ENCODE assay signal across 1 cellular context in the genomic region with DNA sequence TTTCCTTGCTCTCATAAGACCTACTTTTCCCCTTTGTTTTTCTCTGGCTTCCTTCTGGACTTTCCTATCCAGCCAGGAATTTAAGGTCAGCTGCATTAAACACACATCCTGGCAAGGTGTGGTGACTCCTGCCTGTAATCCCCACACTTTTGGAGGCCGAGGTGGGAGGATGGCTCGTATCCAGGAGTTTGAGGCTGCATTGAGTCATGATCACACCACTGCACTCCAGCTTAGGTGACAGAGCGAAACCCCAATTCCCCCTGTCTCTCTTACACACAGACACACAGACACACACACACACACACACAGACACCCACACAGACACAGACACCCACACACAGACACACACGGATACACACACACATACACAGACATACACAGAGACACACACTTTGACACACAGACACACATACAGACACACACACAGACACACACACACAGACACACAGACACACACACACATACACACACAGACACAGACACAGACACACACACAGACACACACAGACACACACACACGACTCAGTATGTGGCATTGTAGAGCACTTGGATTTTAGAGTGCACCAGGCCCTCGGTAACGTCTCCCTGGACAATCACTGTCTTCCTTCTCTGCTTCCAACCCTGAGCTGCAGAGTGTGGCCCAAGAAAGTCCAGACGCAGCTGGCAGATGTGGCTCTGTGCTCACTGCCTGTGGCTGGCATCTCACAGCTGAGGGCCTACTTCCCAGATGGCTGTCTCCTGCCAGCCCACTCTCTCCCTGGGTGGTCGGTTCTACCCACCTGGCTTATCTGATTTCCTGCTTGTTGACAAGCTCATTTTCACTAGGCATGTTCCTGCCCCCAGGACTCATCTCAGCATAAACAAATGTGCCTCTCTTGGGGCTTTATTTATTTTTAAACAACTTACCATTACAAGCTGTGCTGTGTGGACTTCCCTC.
TF ChIP-seq lines count a peak whose summit lies in the region.

No MANE protein-coding gene starts in this region.

TF ChIP-seq in endothelial cell of umbilical vein, 7 proteins besides CTCF, POLR2A, EP300 and RAD21:
- TF ChIP-seq MYC (IDR thresholded peaks at IDR 0.05; ENCODE audit: low read depth, low read length) (no peak), EZH2 (IDR thresholded peaks at IDR 0.05; ENCODE audit: borderline replicate concordance, low read depth, low read length, severe bottlenecking) (no peak), POLR2AphosphoS5 (IDR thresholded peaks at IDR 0.05; ENCODE audit: insufficient read depth, low read depth, low read length) (no peak), GATA2 (IDR thresholded peaks at IDR 0.05; ENCODE audit: insufficient read depth, insufficient read length, low read depth, low read length) (no peak), FOS (IDR thresholded peaks at IDR 0.05; ENCODE audit: borderline replicate concordance, insufficient read depth, low read length) (no peak)
- TF ChIP-seq, protein P1, sequence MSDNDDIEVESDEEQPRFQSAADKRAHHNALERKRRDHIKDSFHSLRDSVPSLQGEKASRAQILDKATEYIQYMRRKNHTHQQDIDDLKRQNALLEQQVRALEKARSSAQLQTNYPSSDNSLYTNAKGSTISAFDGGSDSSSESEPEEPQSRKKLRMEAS (IDR thresholded peaks at IDR 0.05; ENCODE audit: insufficient read depth, insufficient read length): no peak
